Comparison of ENCODE assay signal across 8 cellular contexts in genomic region chr16:29925805-29926674, GRCh38. TPM values are rescaled to one million over a fixed set of nuclear protein-coding genes. Genes with fewer than 3 reads are reported as not detected.
DNase-seq lines count a peak whose midpoint lies in the region; ATAC-seq and TF ChIP-seq lines count a peak whose summit lies in the region.

Gene KCTD13, minus strand, starts transcription at chr16:29926226. Its CDS starts 193 bp downstream, at chr16:29926033.

- ATAC-seq in GM21529 (IDR thresholded peaks at IDR 0.05; ENCODE audit: unreplicated experiment), result peak; percentile 87
- peak; percentile 97 for ATAC-seq in Panc1
- ATAC-seq in activated T-cell treated with anti-CD3 and anti-CD28 coated beads, Interleukin-2, amount 50 U/mL, for 4 hours, result peak; percentile 89 to 91

- peaks cover 24 to 31% (median 27%) of the 10 kb centered on the region in 3 donors for H3K4me1 Mint-ChIP-seq in IgD-negative memory B cell
- peaks cover 41% of the 10 kb centered on the region for H3K4me1 Mint-ChIP-seq in activated T-cell treated with anti-CD3 and anti-CD28 coated beads, Interleukin-2, amount 50 U/mL, for 4 hours (ENCODE audit: low read depth)

- 0 out of 2 replicates have a peak, but pooled peaks cover 5% of the 10 kb centered on the region for H3K36me3 ChIP-seq in Panc1 (ENCODE audit: control insufficient read depth, insufficient read depth, low read length)
- H3K36me3 ChIP-seq in esophagus muscularis mucosa, result peaks cover 9 to 24% (median 21%) of the 10 kb centered on the region in 4 donors
- H3K36me3 ChIP-seq in muscle layer of duodenum (ENCODE audit: control insufficient read depth in 1 of 2, insufficient read depth in 2 of 2, low read length in 2 of 2), result peaks cover 12 to 18% of the 10 kb centered on the region in 2 donors

- H3K4me3 ChIP-seq in Panc1 (ENCODE audit: low read depth in 2 of 2, low read length in 2 of 2) (peak within 1 kb of the TSS; percentile 59 to 88), esophagus muscularis mucosa (peak within 1 kb of the TSS; percentile 64 to 99 (median 90)), muscle layer of duodenum (ENCODE audit: low read depth in 1 of 2, low read length in 2 of 2) (peak within 1 kb of the TSS; percentile 77 to 93)

- no peaks in the 10 kb centered on the region for H3K9me3 Mint-ChIP-seq in IgD-negative memory B cell
- no peaks in the 10 kb centered on the region for H3K9me3 Mint-ChIP-seq in activated T-cell treated with anti-CD3 and anti-CD28 coated beads, Interleukin-2, amount 50 U/mL, for 4 hours

- H3K27ac Mint-ChIP-seq in IgD-negative memory B cell, result peak within 1 kb of the TSS; percentile 89 to 97 (median 96)

- intact Hi-C loops in Panc1 (cut with micrococcal nuclease; ENCODE audit: unreplicated experiment), result no loop called here
- intact Hi-C loops in esophagus muscularis mucosa (cut with DNase I), result loop anchor here (5.0 kb wide), 1 partner anchor 36 kb away; the partner anchor contains the start of gene TMEM219

- no TSS peak for BruUV-seq in Panc1 (replicated peaks; lab: Mats Ljungman, UMichigan)

- in situ Hi-C loops in Panc1 (cut with HindIII; ENCODE audit: low pct_unique_long_range_greater_than_20kb, low sequenced_read_pairs), result no loop called here

- DNase-seq in DMS114 treated with DMSO at 0.1 percent for 48 hours (lab: John Stamatoyannopoulos, UW; ENCODE audit: unreplicated experiment), result peak; percentile 64
- no peak for DNase-seq in Panc1 (ENCODE audit: low read depth, low spot score)
- DNase-seq in activated T-cell treated with anti-CD3 and anti-CD28 coated beads, Interleukin-2, amount 50 U/mL, for 4 hours, result peak; percentile 86
- peak; percentile 95 for DNase-seq in esophagus muscularis mucosa (ENCODE audit: extremely low spot score)
- peak; percentile 72 to 92 for DNase-seq in stimulated activated CD8-positive, alpha-beta memory T cell treated with anti-CD3 and anti-CD28 coated beads, Interleukin-7, amount 100 ng/mL, for 48 hours (ENCODE audit: extremely low read depth in 1 of 2, low read depth in 1 of 2)

- peak within 1 kb of the TSS; percentile 94 to 99 (median 98) for H3K4me3 Mint-ChIP-seq in IgD-negative memory B cell
- peak within 1 kb of the TSS; percentile 91 for H3K4me3 Mint-ChIP-seq in activated T-cell treated with anti-CD3 and anti-CD28 coated beads, Interleukin-2, amount 50 U/mL, for 4 hours

- TF ChIP-seq EP300 in esophagus muscularis mucosa (IDR thresholded peaks at IDR 0.05), result no peak

- H3K27ac ChIP-seq in Panc1 (ENCODE audit: low read length) (peak within 1 kb of the TSS; percentile 97), esophagus muscularis mucosa (replicated peaks in 1 of 4) (peak within 1 kb of the TSS; percentile 82 to 91 (median 88)), muscle layer of duodenum (ENCODE audit: low read length) (peak within 1 kb of the TSS; percentile 83)

- no peaks in the 10 kb centered on the region for H3K36me3 Mint-ChIP-seq in IgD-negative memory B cell
- H3K36me3 Mint-ChIP-seq in activated T-cell treated with anti-CD3 and anti-CD28 coated beads, Interleukin-2, amount 50 U/mL, for 4 hours (ENCODE audit: insufficient read depth), result peaks cover 12% of the 10 kb centered on the region

- WGBS in esophagus muscularis mucosa, result 0% methylated on average over 29 of the region's 84 CpGs

- CTCF ChIA-PET in Panc1 (lab: Charles Lee), result interaction anchor here (0.7 kb wide), 1 partner anchor 92 kb away, joined by 6 read pairs; no protein-coding TSS in a partner anchor

- POLR2A ChIA-PET in Panc1 (lab: Charles Lee), result interaction anchor here (0.6 to 1.5 kb wide), 5 partner anchors 18 to 140 kb away, joined by 3 to 10 read pairs (median 6); no protein-coding TSS in a partner anchor

- peaks cover 14% of the 10 kb centered on the region for H3K4me1 ChIP-seq in Panc1 (ENCODE audit: control insufficient read depth, insufficient read depth, low read length)
- peaks cover 19 to 38% (median 27%) of the 10 kb centered on the region in 4 donors for H3K4me1 ChIP-seq in esophagus muscularis mucosa
- H3K4me1 ChIP-seq in muscle layer of duodenum (ENCODE audit: control insufficient read depth in 1 of 2, insufficient read depth in 2 of 2, low read length in 2 of 2), result peaks cover 6 to 16% of the 10 kb centered on the region in 2 donors

- TF ChIP-seq POLR2A in esophagus muscularis mucosa (IDR thresholded peaks at IDR 0.05; ENCODE audit: low read depth), result peak; percentile 72

- TF ChIP-seq CTCF in Panc1 (IDR thresholded peaks at IDR 0.05), result no peak
- no peak for TF ChIP-seq CTCF in esophagus muscularis mucosa (IDR thresholded peaks at IDR 0.05)

- H3K9me3 ChIP-seq in Panc1 (ENCODE audit: control insufficient read depth, insufficient read depth, low read depth, low read length) (no peaks in the 10 kb centered on the region), esophagus muscularis mucosa (no peaks in the 10 kb centered on the region), muscle layer of duodenum (ENCODE audit: control insufficient read depth in 1 of 2, low read length in 2 of 2) (no peaks in the 10 kb centered on the region)

- H3K27me3 ChIP-seq in Panc1 (ENCODE audit: control insufficient read depth, insufficient read depth, low read length) (no peaks in the 10 kb centered on the region), esophagus muscularis mucosa (no peaks in the 10 kb centered on the region), muscle layer of duodenum (ENCODE audit: low read depth, low read length) (no peaks in the 10 kb centered on the region)

- H3K27me3 Mint-ChIP-seq in IgD-negative memory B cell, result no peaks in the 10 kb centered on the region
- H3K27me3 Mint-ChIP-seq in activated T-cell treated with anti-CD3 and anti-CD28 coated beads, Interleukin-2, amount 50 U/mL, for 4 hours (ENCODE audit: low read depth), result no peaks in the 10 kb centered on the region

RNA-seq across cellular contexts. Expression of gene KCTD13, which starts in this region (rescaled TPM):
- 19.2 TPM for polyA plus RNA-seq in IgD-negative memory B cell
- 45.7 TPM for total RNA-seq in Panc1 (2021; ENCODE audit: unreplicated experiment)
- polyA plus RNA-seq in Panc1 (2012; ENCODE audit: insufficient read length), result 42.5 TPM
- 10 to 100 TPM; 42.7 to 45.4 (median 44.1) TPM for total RNA-seq in activated T-cell treated with anti-CD3 and anti-CD28 coated beads, Interleukin-2, amount 50 U/mL, for 4 hours
- total RNA-seq in esophagus muscularis mucosa, result 10 to 100 TPM; 14.4 to 25.7 (median 18.8) TPM
